In the genomic region with DNA sequence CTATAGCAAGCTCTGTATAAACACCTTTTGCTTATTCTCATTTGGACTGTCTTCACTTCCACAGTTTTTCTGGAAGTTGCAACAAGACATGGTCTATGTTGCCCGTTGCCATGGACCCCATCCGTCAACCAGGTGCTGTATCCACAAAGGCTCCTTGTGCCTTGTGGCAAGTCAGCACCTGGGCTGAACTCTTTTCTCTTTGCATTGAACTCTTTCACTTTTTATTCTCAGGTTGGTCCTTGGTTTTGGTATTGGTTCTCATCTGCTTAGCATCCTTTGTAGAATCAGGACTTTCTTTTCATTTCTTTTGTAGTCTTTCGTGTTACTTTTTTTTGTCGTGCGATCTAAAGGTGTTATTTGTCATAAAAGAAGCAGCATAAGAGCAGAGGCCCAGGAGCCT, we compare ENCODE assay signal across 11 cellular contexts. TPM values are rescaled to one million over a fixed set of nuclear protein-coding genes. Genes with fewer than 3 reads are reported as not detected.
"Had no signal": no experiment of that assay in that cellular context is flagged by ENCODE, and none has a peak within 500 bp of the region (broad histone marks: within the 10 kb centered on the region; RNA-seq: fewer than 3 reads in every experiment).

No MANE protein-coding gene starts in this region.

- H3K9me3 ChIP-seq: HAP-1 had no signal

- H3K4me3 ChIP-seq: GM23248, GM23338, HAP-1 had no signal

- H3K36me3 ChIP-seq: HAP-1 had no signal

- H3K4me2 ChIP-seq: GM23338 had no signal

- DNase-seq: GM23248, GOT3, H7, H9, HCEC 1CT, HFFc6 had no signal

- H3K27ac ChIP-seq: GM23248 had no signal

- H2AFZ ChIP-seq: GM23248, GM23338 had no signal

- H3K4me1 ChIP-seq: HAP-1 had no signal

- ATAC-seq: GM23338, HCT116 had no signal

- H3K9ac ChIP-seq: GM23248 had no signal

RNA-seq across cellular contexts. Expression of a gene that starts 5.0 kb away (rescaled TPM):
- total RNA-seq: GM23338, H1, H4, H9 had no signal

RNA-seq across cellular contexts. Expression of a gene that starts 32.0 kb away (rescaled TPM):
- total RNA-seq: GM23248, GM23338, H1, H4, H7, H9, HFFc6 had no signal

RNA-seq across cellular contexts. Expression of a gene that starts 45.4 kb away (rescaled TPM):
- total RNA-seq: GM23338, H1, H7, H9, HFFc6 had no signal
